In genomic region chr20:64038252-64038578, GRCh38 we compare ENCODE assay signal across 8 cellular contexts. TPM values are rescaled to one million over a fixed set of nuclear protein-coding genes. Genes with fewer than 3 reads are reported as not detected.
DNase-seq lines count a peak whose midpoint lies in the region; ATAC-seq and TF ChIP-seq lines count a peak whose summit lies in the region.

No MANE protein-coding gene starts in this region.

- peak overlapping the region; percentile 85 for H2AFZ ChIP-seq in PC-3 (ENCODE audit: low read length)

- no peak overlapping the region for H3K9ac ChIP-seq in PC-3 (ENCODE audit: low read length)
- H3K9ac ChIP-seq in iPS-20b (ENCODE audit: low read depth, low read length): no peak overlapping the region

- peak; percentile 82 for DNase-seq in H7
- DNase-seq in PC-3: no peak
- no peak for DNase-seq in ovary
- DNase-seq in glomerular visceral epithelial cell (ENCODE audit: extremely low spot score): no peak
- no peak for DNase-seq in NCI-H1930 (lab: John Stamatoyannopoulos, UW)
- no peak for DNase-seq in lower leg skin (ENCODE audit: low spot score in 2 of 2)

- TF ChIP-seq POLR2A in ovary (IDR thresholded peaks at IDR 0.05): no peak
- TF ChIP-seq POLR2A in lower leg skin (IDR thresholded peaks at IDR 0.05): no peak

- peaks cover 46% of the 10 kb centered on the region for H3K27me3 ChIP-seq in H7 (ENCODE audit: control insufficient read depth, insufficient read depth, low read length)
- no peaks in the 10 kb centered on the region for H3K27me3 ChIP-seq in PC-3 (ENCODE audit: low read length)
- H3K27me3 ChIP-seq in iPS-20b (ENCODE audit: insufficient read depth, low read length): peaks cover 67% of the 10 kb centered on the region
- H3K27me3 ChIP-seq in ovary: peaks cover 2% of the 10 kb centered on the region

- H4K20me1 ChIP-seq in PC-3 (ENCODE audit: low read length): no peaks in the 10 kb centered on the region

- no peaks in the 10 kb centered on the region for H3F3A ChIP-seq in PC-3 (ENCODE audit: low read length, unreplicated experiment)

- no peaks in the 10 kb centered on the region for H3K9me3 ChIP-seq in PC-3 (ENCODE audit: low read length)
- H3K9me3 ChIP-seq in iPS-20b (ENCODE audit: insufficient read depth, low read depth, low read length): no peaks in the 10 kb centered on the region
- no peaks in the 10 kb centered on the region for H3K9me3 ChIP-seq in ovary

- no TSS peak for BruUV-seq in PC-3 (replicated peaks; lab: Mats Ljungman, UMichigan)

- H3K4me1 ChIP-seq in PC-3 (ENCODE audit: insufficient read depth, low read length) (peaks cover 8% of the 10 kb centered on the region), iPS-20b (ENCODE audit: insufficient read depth, low read length) (peaks cover 4% of the 10 kb centered on the region; the same call in 1 of the 2 replicates), ovary (ENCODE audit: insufficient read depth) (peaks cover 5% of the 10 kb centered on the region)

- no peak for TF ChIP-seq CTCF in PC-3 (conservative IDR thresholded peaks at IDR 0.05; ENCODE audit: low read depth, low read length)
- no peak for TF ChIP-seq CTCF in ovary (IDR thresholded peaks at IDR 0.05)
- TF ChIP-seq CTCF in lower leg skin (IDR thresholded peaks at IDR 0.05): no peak

- no peaks in the 10 kb centered on the region for H3K9me2 ChIP-seq in PC-3 (replicated peaks; ENCODE audit: low read length)

- H3K4me3 ChIP-seq in H7 (ENCODE audit: insufficient read depth, low read depth, low read length) (peak overlapping the region; percentile 58), PC-3 (ENCODE audit: low read length) (peak overlapping the region; percentile 71), iPS-20b (ENCODE audit: low read length) (peak overlapping the region; percentile 65; the same call in 1 of the 2 replicates), ovary (no peak overlapping the region), lower leg skin (ENCODE audit: low read depth, poor library complexity, severe bottlenecking) (no peak overlapping the region)

- CTCF ChIA-PET in PC-3 (lab: Charles Lee): interaction anchor here (0.6 to 2.1 kb wide), 4 partner anchors 25 to 58 kb away, joined by 3 to 8 read pairs (median 5); partner anchors contain the start of genes PRPF6 and TCEA2

- H3K4me2 ChIP-seq in PC-3 (ENCODE audit: low read length): peak overlapping the region; percentile 88

- TF ChIP-seq EP300 in ovary (IDR thresholded peaks at IDR 0.05): no peak

- intact Hi-C loops in PC-3 (cut with micrococcal nuclease) (loop anchor here (2.0 kb wide), 1 partner anchor 25 kb away; the partner anchor contains the start of gene TCEA2), ovary (cut with DNase I) (loop anchor here in 1 of 4 donors (10.0 kb wide), 1 partner anchor 77 kb away; no protein-coding TSS in a partner anchor), lower leg skin (cut with DNase I; ENCODE audit: low total_unique reads) (no loop called here)

- H3K27ac ChIP-seq in PC-3 (ENCODE audit: low read length) (no peak overlapping the region), iPS-20b (ENCODE audit: low read length) (no peak overlapping the region), ovary (no peak overlapping the region)

- POLR2A ChIA-PET in PC-3 (lab: Charles Lee; ENCODE audit: unreplicated experiment): interaction anchor here (0.6 kb wide), 1 partner anchor 25 kb away, joined by 3 read pairs; the partner anchor contains the start of gene TCEA2

- H3K79me2 ChIP-seq in PC-3 (ENCODE audit: low read length): no peaks in the 10 kb centered on the region

- 0 to 1% (median 0%) methylated on average over 4 to 31 of the region's 31 CpGs for WGBS in ovary, 3 donors
- 2% methylated on average over 21 of the region's 31 CpGs; no CpG with 5 or more reads in 1 of the 2 donors for WGBS in lower leg skin, 2 donors

- ATAC-seq in GM18517 (IDR thresholded peaks at IDR 0.05; ENCODE audit: unreplicated experiment) (peak; percentile 32), PC-3 (peak; percentile 21)

- H3K36me3 ChIP-seq in H7 (replicated peaks; ENCODE audit: control insufficient read depth, insufficient read depth, low read length) (peaks cover 2% of the 10 kb centered on the region), PC-3 (ENCODE audit: low read depth, low read length) (no peaks in the 10 kb centered on the region), iPS-20b (ENCODE audit: insufficient read depth, low read depth, low read length) (no peaks in the 10 kb centered on the region), ovary (no peaks in the 10 kb centered on the region)

RNA-seq across cellular contexts. Expression of gene C20orf204, which starts 2.2 kb away (rescaled TPM):
- total RNA-seq in H7 (2014; rRNA removed; shearing (Covaris generic)): 1.1 and 1.6 TPM in 2 replicates
- total RNA-seq in PC-3 (2014; rRNA removed) (2.1 and 3.4 TPM in 2 replicates), ovary (1 to 10 TPM in 6 of 7 donors, under 1 TPM in 1; 0.60 to 2.8 (median 1.8) TPM), lower leg skin (1 to 10 TPM in 1 of 4 donors, under 1 TPM in 3; 0.39 to 1.8 (median 0.66) TPM)
- under 1 TPM; 0.20 to 0.61 TPM for polyA plus RNA-seq in ovary

RNA-seq across cellular contexts. Expression of gene SOX18, which starts 11.2 kb away (rescaled TPM):
- total RNA-seq in H7 (2014; rRNA removed; shearing (Covaris generic)): 0.52 and 1.2 TPM in 2 replicates
- total RNA-seq in PC-3 (2014; rRNA removed) (1.1 and 1.5 TPM in 2 replicates), ovary (10 to 100 TPM in 5 of 7 donors, 1 to 10 TPM in 2; 2.0 to 63.8 (median 13.1) TPM), lower leg skin (1 to 10 TPM; 1.1 to 7.3 (median 4.3) TPM)
- polyA plus RNA-seq in ovary: 10 to 100 TPM in 1 of 2 donors, 1 to 10 TPM in 1; 2.7 to 12.0 TPM

RNA-seq across cellular contexts. Expression of gene TCEA2, which starts 24.8 kb away (rescaled TPM):
- total RNA-seq in H7 (2014; rRNA removed; shearing (Covaris generic)): 27.3 and 29.4 TPM in 2 replicates
- 19.1 and 23.4 TPM in 2 replicates for total RNA-seq in PC-3 (2014; rRNA removed)
- total RNA-seq in ovary: 10 to 100 TPM; 41.0 to 93.5 (median 71.9) TPM
- polyA plus RNA-seq in ovary: 10 to 100 TPM; 20.0 to 78.4 TPM
- 10 to 100 TPM; 16.5 to 52.3 (median 22.8) TPM for total RNA-seq in lower leg skin

RNA-seq across cellular contexts. Expression of gene RGS19, which starts 41.1 kb away (rescaled TPM):
- 24.3 and 27.0 TPM in 2 replicates for total RNA-seq in H7 (2014; rRNA removed; shearing (Covaris generic))
- 43.2 and 54.3 TPM in 2 replicates for total RNA-seq in PC-3 (2014; rRNA removed)
- 1 to 10 TPM; 3.3 to 7.6 (median 4.6) TPM for total RNA-seq in ovary
- 1 to 10 TPM; 2.1 to 4.5 TPM for polyA plus RNA-seq in ovary
- total RNA-seq in lower leg skin: 10 to 100 TPM; 10.4 to 26.4 (median 16.6) TPM

RNA-seq across cellular contexts. Expression of gene OPRL1, which starts 41.7 kb away (rescaled TPM):
- total RNA-seq in H7 (2014; rRNA removed; shearing (Covaris generic)): 2.4 and 4.4 TPM in 2 replicates
- total RNA-seq in PC-3 (2014; rRNA removed): 5.6 and 7.4 TPM in 2 replicates
- total RNA-seq in ovary: under 1 TPM; 0.12 to 0.80 (median 0.43) TPM
- polyA plus RNA-seq in ovary: under 1 TPM; 0.25 to 0.62 TPM
- total RNA-seq in lower leg skin: under 1 TPM; 0.15 to 0.88 (median 0.28) TPM

Comparison
In these comparisons a context has a peak if more than half of its experiments do, and no peak if none do; other contexts are left out.
1. H3K4me3 ChIP-seq: peak in H7 (single experiment), PC-3 (single experiment) and iPS-20b (single experiment); none in ovary (single experiment) and lower leg skin (single experiment).